In the genomic region with DNA sequence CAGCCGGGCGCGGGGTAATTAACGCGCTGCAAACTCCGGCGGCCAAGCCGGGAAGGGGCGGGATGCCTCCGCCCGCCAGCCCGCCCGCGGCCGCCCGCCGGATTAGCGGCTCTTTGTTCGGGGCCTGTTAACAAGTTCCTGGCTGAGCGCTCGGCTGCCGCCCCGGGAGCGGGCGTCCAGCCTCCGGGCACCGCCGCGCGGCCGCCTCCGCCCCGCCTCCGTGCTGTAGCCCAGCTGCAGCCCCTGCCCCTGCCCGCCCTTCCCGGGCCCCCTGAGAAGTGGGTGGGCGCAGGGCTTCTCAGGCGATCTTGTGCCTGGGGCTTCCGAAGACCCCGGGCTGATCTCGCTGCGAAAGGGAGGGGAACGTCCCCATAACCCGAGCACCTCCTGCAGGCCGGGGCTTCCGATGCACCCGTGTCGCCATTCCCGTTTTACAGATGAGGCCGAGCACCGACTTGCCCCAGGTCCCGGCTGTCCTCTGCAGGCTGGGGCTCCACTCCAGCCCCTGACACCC, we compare ENCODE assay signal across 8 cellular contexts. TPM values are rescaled to one million over a fixed set of nuclear protein-coding genes. Genes with fewer than 3 reads are reported as not detected.
DNase-seq lines count a peak whose midpoint lies in the region; ATAC-seq and TF ChIP-seq lines count a peak whose summit lies in the region.

No MANE protein-coding gene starts in this region.

- peak overlapping the region; percentile 89 for H3K4me2 ChIP-seq in smooth muscle cell

- H2AFZ ChIP-seq in smooth muscle cell (ENCODE audit: low read depth): no peak overlapping the region

- H3F3A ChIP-seq in smooth muscle cell (ENCODE audit: low read depth): no peaks in the 10 kb centered on the region

- H3K4me3 Mint-ChIP-seq in activated CD4-positive, alpha-beta memory T cell treated with anti-CD3 and anti-CD28 coated beads for 36 hours: peak overlapping the region; percentile 33

- POLR2A ChIA-PET in activated CD4-positive, alpha-beta memory T cell treated with anti-CD3 and anti-CD28 coated beads for 36 hours (lab: Charles Lee): no interaction called here

- intact Hi-C loops in activated CD4-positive, alpha-beta memory T cell treated with anti-CD3 and anti-CD28 coated beads for 36 hours (cut with micrococcal nuclease): loop anchor here (5.0 kb wide), 1 partner anchor 161 kb away; no protein-coding TSS in a partner anchor
- intact Hi-C loops in left ventricle myocardium superior (cut with micrococcal nuclease): no loop called here

- peaks cover 8% of the 10 kb centered on the region for H3K4me1 Mint-ChIP-seq in activated CD4-positive, alpha-beta memory T cell treated with anti-CD3 and anti-CD28 coated beads for 36 hours (ENCODE audit: low read depth)

- no peak overlapping the region for H3K27ac ChIP-seq in smooth muscle cell (ENCODE audit: low read depth)

- H3K4me1 ChIP-seq in smooth muscle cell (ENCODE audit: low read depth): peaks cover 10% of the 10 kb centered on the region

- peak overlapping the region; percentile 20 for H3K4me3 ChIP-seq in AG09309 (ENCODE audit: control insufficient read depth, low read depth, low read length)
- peak overlapping the region; percentile 47 for H3K4me3 ChIP-seq in smooth muscle cell

- no peaks in the 10 kb centered on the region for H3K36me3 ChIP-seq in smooth muscle cell (ENCODE audit: low read depth)

- no peaks in the 10 kb centered on the region for H4K20me1 ChIP-seq in smooth muscle cell (ENCODE audit: low read depth)

- H3K79me2 ChIP-seq in smooth muscle cell (ENCODE audit: low read depth): no peaks in the 10 kb centered on the region

- DNase-seq in AG09309 (ENCODE audit: low read depth) (no peak), HK-2 (ENCODE audit: unreplicated experiment) (peak; percentile 53), left ventricle myocardium superior (peak; percentile 43), smooth muscle cell (lab: John Stamatoyannopoulos, UW; ENCODE audit: unreplicated experiment) (no peak), NAMALWA (ENCODE audit: low spot score) (no peak)
- DNase-seq in activated CD4-positive, alpha-beta memory T cell treated with anti-CD3 and anti-CD28 coated beads for 36 hours: peak; percentile 31

- CTCF ChIA-PET in activated CD4-positive, alpha-beta memory T cell treated with anti-CD3 and anti-CD28 coated beads for 36 hours (lab: Charles Lee): interaction anchor here (0.9 to 2.5 kb wide), 2 partner anchors 28 to 158 kb away, joined by 3 to 12 read pairs; no protein-coding TSS in a partner anchor

- peaks cover 97% of the 10 kb centered on the region for H3K27me3 ChIP-seq in smooth muscle cell (ENCODE audit: low read depth)

- no peaks in the 10 kb centered on the region for H3K9me3 ChIP-seq in smooth muscle cell (replicated peaks; ENCODE audit: low read depth)

- ATAC-seq in GM18498 (IDR thresholded peaks at IDR 0.05; ENCODE audit: unreplicated experiment): peak; percentile 36
- ATAC-seq in left ventricle myocardium superior: peak; percentile 19
- ATAC-seq in GM18868 (IDR thresholded peaks at IDR 0.05; ENCODE audit: unreplicated experiment): no peak

- no peaks in the 10 kb centered on the region for H3K9me3 Mint-ChIP-seq in activated CD4-positive, alpha-beta memory T cell treated with anti-CD3 and anti-CD28 coated beads for 36 hours

- 6% methylated on average over 13 of the region's 52 CpGs for WGBS in smooth muscle cell (ENCODE audit: low lambda C conversion rate)

- TF ChIP-seq CTCF in AG09309 (IDR thresholded peaks at IDR 0.05; ENCODE audit: control insufficient read depth, insufficient read depth, low read depth, low read length, missing control alignments) (peak; percentile 37), smooth muscle cell (IDR thresholded peaks at IDR 0.05; ENCODE audit: borderline replicate concordance, insufficient read depth, poor library complexity, severe bottlenecking) (peak; percentile 26)

- no peak overlapping the region for H3K27ac Mint-ChIP-seq in activated CD4-positive, alpha-beta memory T cell treated with anti-CD3 and anti-CD28 coated beads for 36 hours

- peaks cover 63% of the 10 kb centered on the region for H3K27me3 Mint-ChIP-seq in activated CD4-positive, alpha-beta memory T cell treated with anti-CD3 and anti-CD28 coated beads for 36 hours

- H3K36me3 Mint-ChIP-seq in activated CD4-positive, alpha-beta memory T cell treated with anti-CD3 and anti-CD28 coated beads for 36 hours: no peaks in the 10 kb centered on the region

- H3K9ac ChIP-seq in smooth muscle cell (ENCODE audit: low read depth): no peak overlapping the region

RNA-seq across cellular contexts. Expression of gene UNC5A, which starts 7.6 kb away (rescaled TPM):
- not detected for total RNA-seq in activated CD4-positive, alpha-beta memory T cell treated with anti-CD3 and anti-CD28 coated beads for 36 hours
- total RNA-seq in left ventricle myocardium superior (0.22 TPM), smooth muscle cell (not detected in 2 replicates)
- not detected in 2 replicates for polyA plus RNA-seq in smooth muscle cell

Comparison
In these comparisons a context has a peak if more than half of its experiments do, and no peak if none do; other contexts are left out.
1. DNase-seq: peak in HK-2 (single experiment), activated CD4-positive, alpha-beta memory T cell treated with anti-CD3 and anti-CD28 coated beads for 36 hours (single experiment) and left ventricle myocardium superior (single experiment); none in AG09309 (single experiment), smooth muscle cell (single experiment) and NAMALWA (single experiment).